In genomic region chr19:37313335-37313627, GRCh38 we compare ENCODE assay signal across 2 cellular contexts.
TF ChIP-seq lines count a peak whose summit lies in the region.

No MANE protein-coding gene starts in this region.

TF ChIP-seq in neural cell, 6 proteins besides CTCF, POLR2A, EP300 and RAD21:
- TF ChIP-seq SMC3 (conservative IDR thresholded peaks at IDR 0.05; ENCODE audit: poor library complexity) (no peak), POLR2AphosphoS5 (IDR thresholded peaks at IDR 0.05) (no peak), TAF1 (IDR thresholded peaks at IDR 0.05; ENCODE audit: low read depth) (no peak), EZH2 (IDR thresholded peaks at IDR 0.05; ENCODE audit: borderline replicate concordance, insufficient read depth, low read length, poor library complexity, severe bottlenecking) (no peak), REST (IDR thresholded peaks at IDR 0.05; ENCODE audit: borderline replicate concordance) (no peak), MXI1 (conservative IDR thresholded peaks at IDR 0.05; ENCODE audit: poor library complexity, severe bottlenecking) (no peak)
TF ChIP-seq in neural cell: peak in this region for 0.

TF ChIP-seq in GM12891, 5 proteins besides CTCF, POLR2A, EP300 and RAD21:
- TF ChIP-seq TAF1 (IDR thresholded peaks at IDR 0.05; ENCODE audit: low read depth, low read length) (no peak), SPI1 (IDR thresholded peaks at IDR 0.05; ENCODE audit: low read depth, low read length) (no peak), POLR2AphosphoS5 (IDR thresholded peaks at IDR 0.05; ENCODE audit: low read depth, low read length) (no peak), POU2F2 (IDR thresholded peaks at IDR 0.05; ENCODE audit: low read depth, low read length) (no peak), PAX5 (IDR thresholded peaks at IDR 0.05; ENCODE audit: insufficient read depth, low read length, severe bottlenecking) (no peak)
TF ChIP-seq in GM12891: peak in this region for 0.
